ENCODE assay signal across 33 cellular contexts in the genomic region with DNA sequence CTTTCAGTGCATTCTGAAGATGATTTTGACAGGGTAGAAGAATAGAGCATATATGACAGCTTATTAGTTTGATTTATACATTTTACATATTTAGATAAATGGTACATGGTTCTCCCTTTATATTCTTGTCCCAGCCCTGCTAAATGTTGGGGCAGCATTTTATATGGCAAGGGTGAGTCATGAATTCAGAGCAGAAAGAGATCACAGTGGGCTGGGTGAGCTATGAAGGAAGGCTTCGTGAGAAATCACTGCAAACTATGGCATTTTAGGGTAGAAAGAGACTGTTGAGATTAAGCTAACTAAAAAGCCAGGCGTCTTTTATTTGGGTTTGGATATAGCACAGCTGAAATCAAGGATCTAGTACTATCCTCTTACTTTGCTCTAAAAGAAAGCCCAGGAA. TPM values are rescaled to one million over a fixed set of nuclear protein-coding genes. Genes with fewer than 3 reads are reported as not detected.
"Had no signal": no experiment of that assay in that cellular context is flagged by ENCODE, and none has a peak within 500 bp of the region (broad histone marks: within the 10 kb centered on the region; RNA-seq: fewer than 3 reads in every experiment).

No MANE protein-coding gene starts in this region.

- H3K36me3 Mint-ChIP-seq: natural killer cell treated with Interleukin-12 subunit alpha and Interleukin-12 subunit beta and Interleukin-15 and Interleukin-18, amount 100 ng/mL, for 72 hours; T-cell had no signal

- H3K27me3 ChIP-seq: breast epithelium, hepatocyte, neutrophil, ovary, sigmoid colon had no signal

- H3K27ac Mint-ChIP-seq: activated T-cell treated with anti-CD3 and anti-CD28 coated beads, Interleukin-2, amount 50 U/mL, for 24 hours; dendritic cell treated with granulocyte-macrophage colony-stimulating factor and Interleukin-4, amounts not matched to agents 40 ng/mL and 50 ng/mL, for 4 days; endodermal cell; T-cell had no signal

- H3K4me1 ChIP-seq: breast epithelium, left ventricle myocardium inferior, prostate gland, sigmoid colon, transverse colon had no signal

- H3K27ac ChIP-seq: breast epithelium, hepatocyte, left ventricle myocardium inferior, neutrophil, ovary, prostate gland, sigmoid colon, transverse colon, VCaP had no signal

- H3K9me3 Mint-ChIP-seq: activated T-cell treated with anti-CD3 and anti-CD28 coated beads, Interleukin-2, amount 50 U/mL, for 24 hours; dendritic cell treated with granulocyte-macrophage colony-stimulating factor and Interleukin-4, amounts not matched to agents 40 ng/mL and 50 ng/mL, for 4 days; natural killer cell treated with Interleukin-12 subunit alpha and Interleukin-12 subunit beta and Interleukin-15 and Interleukin-18, amount 100 ng/mL, for 72 hours; T-cell had no signal

- DNase-seq: activated CD4-positive, alpha-beta T cell treated with anti-CD3 and anti-CD28 coated beads for 4 hours; activated CD4-positive, alpha-beta T cell treated with anti-CD3 and anti-CD28 coated beads, Interleukin-2, amount 50 U/mL, for 48 hours; activated CD8-positive, alpha-beta memory T cell treated with anti-CD3 and anti-CD28 coated beads, Interleukin-2, amount 50 U/mL, for 4 hours; activated gamma-delta T cell; activated naive CD4-positive, alpha-beta T cell treated with anti-CD3 and anti-CD28 coated beads, Interleukin-2, amount 50 U/mL, for 16 hours; activated T-cell treated with anti-CD3 and anti-CD28 coated beads, Interleukin-2, amount 50 U/mL, for 24 hours; amygdala; central memory CD4-positive, alpha-beta T cell; endodermal cell; islet precursor cell; left ventricle myocardium inferior; mucosa of descending colon; ovary; sigmoid colon; stimulated activated CD4-positive, alpha-beta T cell treated with anti-CD3 and anti-CD28 coated beads, Interleukin-2, amount 100 ng/mL, for 48 hours; stimulated activated naive CD4-positive, alpha-beta T cell treated with Interleukin-2 at 50 U/mL for 16 hours; T-cell; transverse colon had no signal

- H3K36me3 ChIP-seq: breast epithelium, left ventricle myocardium inferior, neutrophil, ovary, prostate gland, sigmoid colon, transverse colon had no signal

- H3K9me3 ChIP-seq: breast epithelium, left ventricle myocardium inferior, mucosa of descending colon, neutrophil, ovary, prostate gland, sigmoid colon, transverse colon had no signal

- ATAC-seq: esophagus mucosa; mucosa of descending colon; natural killer cell treated with Interleukin-12 subunit alpha and Interleukin-12 subunit beta and Interleukin-15 and Interleukin-18, amount 100 ng/mL, for 72 hours; T-cell had no signal

- H3K4me3 ChIP-seq: breast epithelium, hepatocyte, left ventricle myocardium inferior, mucosa of descending colon, ovary, prostate gland, sigmoid colon, transverse colon had no signal

- H3K4me3 Mint-ChIP-seq: activated T-cell treated with anti-CD3 and anti-CD28 coated beads, Interleukin-2, amount 50 U/mL, for 24 hours; dendritic cell treated with granulocyte-macrophage colony-stimulating factor and Interleukin-4, amounts not matched to agents 40 ng/mL and 50 ng/mL, for 4 days; endodermal cell; natural killer cell treated with Interleukin-12 subunit alpha and Interleukin-12 subunit beta and Interleukin-15 and Interleukin-18, amount 100 ng/mL, for 72 hours; T-cell had no signal

RNA-seq across cellular contexts. Expression of a gene that starts 23.9 kb away (rescaled TPM):
- total RNA-seq: activated CD8-positive, alpha-beta memory T cell treated with anti-CD3 and anti-CD28 coated beads for 36 hours; breast epithelium; endodermal cell; esophagus mucosa; hepatocyte; left ventricle myocardium inferior; lung microvascular endothelial cell; mesenteric fat pad; mucosa of descending colon; myocyte; natural killer cell treated with Interleukin-12 subunit alpha and Interleukin-12 subunit beta and Interleukin-15 and Interleukin-18, amount 100 ng/mL, for 72 hours; ovary; prostate gland; T-cell; T-helper 2 cell treated with Interferon-gamma antibody and Interleukin-4, amounts not matched to agents 100 ng/mL and 5 ng/mL, for 36 hours; temporal lobe; transverse colon had no signal
- polyA plus RNA-seq: hepatocyte, sigmoid colon, urinary bladder had no signal
